ENCODE assay signal across 8 cellular contexts in the genomic region with DNA sequence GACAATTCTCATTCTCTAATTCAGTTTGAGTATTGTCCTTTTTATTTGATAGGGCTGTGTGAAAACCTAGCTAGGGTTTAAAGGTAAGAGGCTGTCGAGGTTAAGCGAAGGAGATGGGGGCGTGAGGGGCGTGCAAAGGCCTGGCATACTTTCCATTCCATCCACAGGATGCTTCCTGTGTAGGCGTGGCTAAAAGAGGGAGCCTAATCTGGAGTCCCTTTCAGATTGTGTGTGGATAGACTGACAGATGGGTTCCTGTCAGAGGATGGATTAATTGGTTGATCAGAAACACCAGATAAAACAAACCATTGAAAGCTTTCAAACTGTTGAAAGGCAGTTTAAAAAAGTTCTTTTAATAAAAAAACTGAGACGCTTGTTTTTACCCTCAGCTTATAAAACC. TPM values are rescaled to one million over a fixed set of nuclear protein-coding genes. Genes with fewer than 3 reads are reported as not detected.
DNase-seq lines count a peak whose midpoint lies in the region; ATAC-seq and TF ChIP-seq lines count a peak whose summit lies in the region.

No MANE protein-coding gene starts in this region.

- H3K27me3 ChIP-seq in ascending aorta (no peaks in the 10 kb centered on the region), right lobe of liver (no peaks in the 10 kb centered on the region), transverse colon (no peaks in the 10 kb centered on the region)

- TF ChIP-seq POLR2A in right lobe of liver (IDR thresholded peaks at IDR 0.05): no peak
- TF ChIP-seq POLR2A in transverse colon (IDR thresholded peaks at IDR 0.05): no peak

- peak overlapping the region; percentile 98 for H3K27ac Mint-ChIP-seq in activated CD8-positive, alpha-beta memory T cell treated with anti-CD3 and anti-CD28 coated beads, Interleukin-2, amount 10 ng/mL, durations not matched to agents 7 days and 5 days

- H3K27ac ChIP-seq in ascending aorta (peak overlapping the region; percentile 99), right lobe of liver (peak overlapping the region; percentile 84 to 100 (median 100)), transverse colon (peak overlapping the region; percentile 98 to 100 (median 99))

- H3K4me1 Mint-ChIP-seq in activated CD8-positive, alpha-beta memory T cell treated with anti-CD3 and anti-CD28 coated beads, Interleukin-2, amount 10 ng/mL, durations not matched to agents 7 days and 5 days: peaks cover 41% of the 10 kb centered on the region

- TF ChIP-seq CTCF in ascending aorta (IDR thresholded peaks at IDR 0.05): no peak
- TF ChIP-seq CTCF in right lobe of liver (IDR thresholded peaks at IDR 0.05): no peak
- TF ChIP-seq CTCF in transverse colon (IDR thresholded peaks at IDR 0.05): no peak

- no peak for TF ChIP-seq EP300 in transverse colon (IDR thresholded peaks at IDR 0.05; ENCODE audit: low read depth)

- H3K4me3 Mint-ChIP-seq in activated CD8-positive, alpha-beta memory T cell treated with anti-CD3 and anti-CD28 coated beads, Interleukin-2, amount 10 ng/mL, durations not matched to agents 7 days and 5 days: peak overlapping the region; percentile 96

- no peak for ATAC-seq in activated CD8-positive, alpha-beta memory T cell treated with anti-CD3 and anti-CD28 coated beads, Interleukin-2, amount 10 ng/mL, durations not matched to agents 7 days and 5 days
- ATAC-seq in right lobe of liver (no peak), HG02642 (IDR thresholded peaks at IDR 0.05; ENCODE audit: poor library complexity, unreplicated experiment) (no peak)

- no peaks in the 10 kb centered on the region for H3K9me3 Mint-ChIP-seq in activated CD8-positive, alpha-beta memory T cell treated with anti-CD3 and anti-CD28 coated beads, Interleukin-2, amount 10 ng/mL, durations not matched to agents 7 days and 5 days (ENCODE audit: low read depth)

- peaks cover 6% of the 10 kb centered on the region for H3K36me3 Mint-ChIP-seq in activated CD8-positive, alpha-beta memory T cell treated with anti-CD3 and anti-CD28 coated beads, Interleukin-2, amount 10 ng/mL, durations not matched to agents 7 days and 5 days

- H3K36me3 ChIP-seq in ascending aorta (no peaks in the 10 kb centered on the region), right lobe of liver (no peaks in the 10 kb centered on the region), transverse colon (no peaks in the 10 kb centered on the region)

- no peak for DNase-seq in activated CD8-positive, alpha-beta memory T cell treated with anti-CD3 and anti-CD28 coated beads, Interleukin-2, amount 10 ng/mL, durations not matched to agents 7 days and 5 days
- DNase-seq in activated CD8-positive, alpha-beta memory T cell treated with anti-CD3 and anti-CD28 coated beads, Interleukin-2, amount 50 U/mL, for 48 hours: no peak
- no peak for DNase-seq in ascending aorta (ENCODE audit: low spot score in 2 of 2)
- DNase-seq in right lobe of liver: peak in 1 of 3 donors; percentile 28
- no peak for DNase-seq in transverse colon
- no peak for DNase-seq in DMS153 (lab: John Stamatoyannopoulos, UW)
- no peak for DNase-seq in NCI-H345 treated with DMSO at 0.1 percent for 48 hours (lab: John Stamatoyannopoulos, UW; ENCODE audit: unreplicated experiment)

- intact Hi-C loops in ascending aorta (cut with DNase I): loop anchor here (5.0 to 10.0 kb wide), 3 partner anchors 165 to 742 kb away; a partner anchor contains a TSS
- intact Hi-C loops in right lobe of liver (cut with DNase I): loop anchor here in 1 of 2 donors (10.0 kb wide), 1 partner anchor 372 kb away; no protein-coding TSS in a partner anchor
- intact Hi-C loops in transverse colon (cut with DNase I; ENCODE audit: low total_unique reads): no loop called here

- H3K4me3 ChIP-seq in ascending aorta (peak overlapping the region; percentile 92 to 98), right lobe of liver (peak overlapping the region in 2 of 3 donors; percentile 71 to 78), transverse colon (peak overlapping the region in 1 of 4 donors; percentile 86)

- H3K27me3 Mint-ChIP-seq in activated CD8-positive, alpha-beta memory T cell treated with anti-CD3 and anti-CD28 coated beads, Interleukin-2, amount 10 ng/mL, durations not matched to agents 7 days and 5 days: no peaks in the 10 kb centered on the region

- H3K4me1 ChIP-seq in ascending aorta: peaks cover 0 to 11% of the 10 kb centered on the region in 2 donors
- peaks cover 0 to 27% (median 7%) of the 10 kb centered on the region in 4 donors for H3K4me1 ChIP-seq in right lobe of liver
- peaks cover 3 to 35% (median 22%) of the 10 kb centered on the region in 4 donors for H3K4me1 ChIP-seq in transverse colon

- WGBS in right lobe of liver (ENCODE audit: insufficient coverage, low coverage, low lambda C conversion rate, missing lambda C conversion rate): 52% methylated on average over 6 of the region's 6 CpGs
- 59 to 71% methylated on average over 4 to 6 of the region's 6 CpGs for WGBS in transverse colon (ENCODE audit: low coverage in 1 of 2), 2 donors

- in situ Hi-C loops in transverse colon (cut with MboI; ENCODE audit: low pct_ligation_motif_present in 1 of 4, low pct_unique_long_range_greater_than_20kb in 1 of 4, low sequenced_read_pairs in 3 of 4): loop anchor here in 2 of 4 donors (25.0 kb wide), 2 partner anchors 100 to 375 kb away; no protein-coding TSS in a partner anchor

- CTCF ChIA-PET in activated CD8-positive, alpha-beta memory T cell treated with anti-CD3 and anti-CD28 coated beads, Interleukin-2, amount 10 ng/mL, durations not matched to agents 7 days and 5 days (lab: Charles Lee): interaction anchor here (1.6 to 6.6 kb wide), 4 partner anchors 11 to 104 kb away, joined by 6 to 47 read pairs (median 15); no protein-coding TSS in a partner anchor

- H3K9me3 ChIP-seq in ascending aorta (no peaks in the 10 kb centered on the region), right lobe of liver (no peaks in the 10 kb centered on the region), transverse colon (no peaks in the 10 kb centered on the region)

RNA-seq across cellular contexts. Expression of a gene that starts 1.1 kb away (rescaled TPM):
- total RNA-seq in activated CD8-positive, alpha-beta memory T cell treated with anti-CD3 and anti-CD28 coated beads, Interleukin-2, amount 10 ng/mL, durations not matched to agents 7 days and 5 days: 10 to 100 TPM; 33.9 to 81.8 TPM
- total RNA-seq in ascending aorta (26.0 TPM), right lobe of liver (10 to 100 TPM; 74.3 to 96.4 (median 84.5) TPM), transverse colon (10 to 100 TPM in 3 of 4 donors, 1 to 10 TPM in 1; 5.8 to 46.8 (median 19.7) TPM)
